8 cellular contexts compared by ENCODE assay signal in genomic region chr2:240991378-240992263, GRCh38. TPM values are rescaled to one million over a fixed set of nuclear protein-coding genes. Genes with fewer than 3 reads are reported as not detected.
A peak's percentile ranks its signal among the peaks of the same experiment; 100 is the strongest.
DNase-seq lines count a peak whose midpoint lies in the region; ATAC-seq and TF ChIP-seq lines count a peak whose summit lies in the region.

No MANE protein-coding gene starts in this region.

- intact Hi-C loops in CD14-positive monocyte (cut with micrococcal nuclease) (loop anchor here in 1 of 2 donors (10.0 kb wide), 2 partner anchors 163 to 743 kb away; partner anchors contain the start of genes D2HGDH and PPP1R7), testis (cut with DNase I; ENCODE audit: low total_unique reads) (loop anchor here (10.0 kb wide), 1 partner anchor 77 kb away; no protein-coding TSS in a partner anchor)

- TF ChIP-seq CTCF in CD14-positive monocyte (IDR thresholded peaks at IDR 0.05) (no peak), brain (conservative IDR thresholded peaks at IDR 0.05) (no peak), testis (IDR thresholded peaks at IDR 0.05) (no peak)

- no peaks in the 10 kb centered on the region for H3K27me3 ChIP-seq in testis
- H3K27me3 ChIP-seq in effector memory CD4-positive, alpha-beta T cell (replicated peaks; ENCODE audit: control insufficient read depth, insufficient read depth, low read length, poor library complexity, severe bottlenecking) = no peaks in the 10 kb centered on the region

- 54 to 55% methylated on average over 23 to 32 of the region's 33 CpGs for WGBS in testis, 2 donors

- H3K4me3 ChIP-seq in testis = no peak overlapping the region
- H3K4me3 ChIP-seq in effector memory CD4-positive, alpha-beta T cell (ENCODE audit: insufficient read depth, low read depth, low read length, poor library complexity, severe bottlenecking) = no peak overlapping the region

- no peak for ATAC-seq in HG02884 (IDR thresholded peaks at IDR 0.05; ENCODE audit: unreplicated experiment)

- peak overlapping the region in 1 of 7 donors; percentile 41 for H3K27ac Mint-ChIP-seq in CD14-positive monocyte
- peak overlapping the region in 4 of 5 experiments; percentile 19 to 90 (median 68) for H3K27ac Mint-ChIP-seq in brain

- peaks cover 0 to 5% (median 2%) of the 10 kb centered on the region in 7 donors for H3K9me3 Mint-ChIP-seq in CD14-positive monocyte
- H3K9me3 Mint-ChIP-seq in brain = peaks cover 0 to 7% (median 4%) of the 10 kb centered on the region in 5 experiments

- peaks cover 19 to 38% (median 22%) of the 10 kb centered on the region in 3 donors for H3K27me3 Mint-ChIP-seq in CD14-positive monocyte (ENCODE audit: low read depth in 3 of 3)
- H3K27me3 Mint-ChIP-seq in brain = peaks cover 10% of the 10 kb centered on the region

- no peaks in the 10 kb centered on the region for H3K9me3 ChIP-seq in testis
- H3K9me3 ChIP-seq in effector memory CD4-positive, alpha-beta T cell (ENCODE audit: control insufficient read depth, low read length) = no peaks in the 10 kb centered on the region

- no peak for TF ChIP-seq POLR2A in testis (IDR thresholded peaks at IDR 0.05)

- DNase-seq in CD14-positive monocyte (ENCODE audit: low spot score) (peak; percentile 70), MV-4-11 (lab: John Stamatoyannopoulos, UW) (peak; percentile 86), kidney glomerular epithelial cell (lab: John Stamatoyannopoulos, UW) (peak; percentile 69), testis (peak; percentile 88), HuH-7.5 (ENCODE audit: low spot score) (no peak)
- no peak for DNase-seq in effector memory CD4-positive, alpha-beta T cell

- H3K4me1 Mint-ChIP-seq in CD14-positive monocyte = peaks cover 18% of the 10 kb centered on the region
- H3K4me1 Mint-ChIP-seq in brain = peaks cover 31% of the 10 kb centered on the region

- H3K4me3 Mint-ChIP-seq in CD14-positive monocyte = no peak overlapping the region
- H3K4me3 Mint-ChIP-seq in brain = no peak overlapping the region

- peaks cover 69% of the 10 kb centered on the region for H3K4me1 ChIP-seq in testis
- H3K4me1 ChIP-seq in effector memory CD4-positive, alpha-beta T cell (ENCODE audit: control insufficient read depth, insufficient read depth, low read length, poor library complexity, severe bottlenecking) = no peaks in the 10 kb centered on the region

- H3K36me3 ChIP-seq in testis (ENCODE audit: low read depth, missing control alignments) = no peaks in the 10 kb centered on the region
- no peaks in the 10 kb centered on the region for H3K36me3 ChIP-seq in effector memory CD4-positive, alpha-beta T cell (ENCODE audit: control insufficient read depth, insufficient read depth, low read length)

- H3K36me3 Mint-ChIP-seq in CD14-positive monocyte (no peaks in the 10 kb centered on the region), brain (no peaks in the 10 kb centered on the region)

- H3K27ac ChIP-seq in testis = peak overlapping the region; percentile 59 to 89
- H3K27ac ChIP-seq in effector memory CD4-positive, alpha-beta T cell (ENCODE audit: insufficient read depth, low read length, poor library complexity, severe bottlenecking) = no peak overlapping the region

RNA-seq across cellular contexts. Expression of gene SNED1, which starts 6.8 kb away (rescaled TPM):
- polyA plus RNA-seq in CD14-positive monocyte = under 1 TPM; 0.02 to 0.12 TPM
- polyA plus RNA-seq in brain (ENCODE audit: insufficient read depth, low read depth, low replicate concordance) = 3.6 TPM
- total RNA-seq in testis = 100 to 1,000 TPM in 1 of 2 donors, 10 to 100 TPM in 1; 82.7 to 107 TPM
- 15.8 TPM for polyA plus RNA-seq in testis (ENCODE audit: insufficient read depth, low read depth, low replicate concordance)

Comparison
In these comparisons a context has a peak if more than half of its experiments do, and no peak if none do; other contexts are left out.
1. DNase-seq: peak in CD14-positive monocyte (single experiment), MV-4-11 (single experiment), kidney glomerular epithelial cell (single experiment) and testis (single experiment); none in HuH-7.5 (single experiment) and effector memory CD4-positive, alpha-beta T cell (0 of 3).